ENCODE assay signal across 8 cellular contexts in the genomic region with DNA sequence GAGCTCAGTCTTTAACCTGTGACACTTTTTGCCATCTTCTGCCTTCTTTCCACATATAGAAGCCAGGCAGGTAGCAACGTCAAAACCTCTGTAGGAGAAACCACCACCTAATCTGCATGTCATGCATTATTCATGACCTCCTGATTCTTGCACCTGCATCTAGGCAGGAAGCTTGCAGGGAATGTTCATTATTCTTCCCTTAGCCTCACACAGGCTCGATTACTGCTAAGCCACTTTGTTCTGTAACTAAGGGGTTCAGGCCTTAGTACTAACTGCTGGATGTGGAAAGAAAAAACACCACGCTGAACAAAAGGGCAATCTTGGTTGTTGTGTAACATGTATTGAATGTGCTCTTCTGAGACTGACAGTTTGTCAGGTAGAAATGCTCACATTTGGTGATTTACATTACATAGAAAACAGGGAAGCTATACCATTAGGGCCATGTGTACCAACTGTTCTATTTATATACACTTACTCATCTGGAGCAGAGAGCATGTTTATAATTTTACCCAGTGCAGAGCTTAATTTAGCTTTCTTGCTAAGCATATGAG.
DNase-seq lines count a peak whose midpoint lies in the region; ATAC-seq lines count a peak whose summit lies in the region.

No MANE protein-coding gene starts in this region.

- H3K4me1 Mint-ChIP-seq in CD4-positive, alpha-beta memory T cell = peaks cover 65 to 81% (median 77%) of the 10 kb centered on the region in 4 donors
- peaks cover 46% of the 10 kb centered on the region for H3K4me1 Mint-ChIP-seq in activated CD8-positive, alpha-beta T cell treated with anti-CD3 and anti-CD28 coated beads, Interleukin-2, amount 10 ng/mL, durations not matched to agents 7 days and 5 days (ENCODE audit: low read depth)

- H3K27me3 Mint-ChIP-seq in CD4-positive, alpha-beta memory T cell = no peaks in the 10 kb centered on the region
- H3K27me3 Mint-ChIP-seq in activated CD8-positive, alpha-beta T cell treated with anti-CD3 and anti-CD28 coated beads, Interleukin-2, amount 10 ng/mL, durations not matched to agents 7 days and 5 days (ENCODE audit: low read depth) = no peaks in the 10 kb centered on the region

- H3K27me3 ChIP-seq in CD4-positive, alpha-beta memory T cell (ENCODE audit: insufficient read depth, low read length) = no peaks in the 10 kb centered on the region

- peak overlapping the region; percentile 92 to 99 (median 96) for H3K27ac Mint-ChIP-seq in CD4-positive, alpha-beta memory T cell
- peak overlapping the region; percentile 73 for H3K27ac Mint-ChIP-seq in activated CD8-positive, alpha-beta T cell treated with anti-CD3 and anti-CD28 coated beads, Interleukin-2, amount 10 ng/mL, durations not matched to agents 7 days and 5 days

- peaks cover 43 to 48% of the 10 kb centered on the region in 2 donors for H3K36me3 Mint-ChIP-seq in CD4-positive, alpha-beta memory T cell
- H3K36me3 Mint-ChIP-seq in activated CD8-positive, alpha-beta T cell treated with anti-CD3 and anti-CD28 coated beads, Interleukin-2, amount 10 ng/mL, durations not matched to agents 7 days and 5 days (ENCODE audit: low read depth) = peaks cover 41% of the 10 kb centered on the region

- H3K9me3 Mint-ChIP-seq in CD4-positive, alpha-beta memory T cell = peaks cover 0 to 1% (median 0%) of the 10 kb centered on the region in 8 donors
- peaks cover 12% of the 10 kb centered on the region for H3K9me3 Mint-ChIP-seq in activated CD8-positive, alpha-beta T cell treated with anti-CD3 and anti-CD28 coated beads, Interleukin-2, amount 10 ng/mL, durations not matched to agents 7 days and 5 days (ENCODE audit: insufficient read depth)

- POLR2A ChIA-PET in CD4-positive, alpha-beta memory T cell (lab: Charles Lee; ENCODE audit: partially characterized antibody) = interaction anchor here (1.0 to 4.5 kb wide), 14 partner anchors 9 to 520 kb away, joined by 3 to 57 read pairs (median 6); partner anchors contain the start of gene KLF12
- POLR2A ChIA-PET in activated CD8-positive, alpha-beta T cell treated with anti-CD3 and anti-CD28 coated beads, Interleukin-2, amount 10 ng/mL, durations not matched to agents 7 days and 5 days (lab: Charles Lee) = no interaction called here

- peak overlapping the region; percentile 18 to 92 (median 50) for H3K4me3 Mint-ChIP-seq in CD4-positive, alpha-beta memory T cell
- H3K4me3 Mint-ChIP-seq in activated CD8-positive, alpha-beta T cell treated with anti-CD3 and anti-CD28 coated beads, Interleukin-2, amount 10 ng/mL, durations not matched to agents 7 days and 5 days = no peak overlapping the region

- H3K27ac ChIP-seq in CD4-positive, alpha-beta memory T cell (ENCODE audit: low read depth, low read length) = peak overlapping the region; percentile 47

- no peaks in the 10 kb centered on the region for H3K36me3 ChIP-seq in CD4-positive, alpha-beta memory T cell (ENCODE audit: insufficient read depth, low read length)

- no peaks in the 10 kb centered on the region for H3K9me3 ChIP-seq in CD4-positive, alpha-beta memory T cell (ENCODE audit: control insufficient read depth in 1 of 2, low read length in 2 of 2)

- H3K4me1 ChIP-seq in CD4-positive, alpha-beta memory T cell (ENCODE audit: insufficient read depth, low read length) = peaks cover 75% of the 10 kb centered on the region

- peak in 4 of 5 donors; percentile 6 to 54 (median 17) for DNase-seq in CD4-positive, alpha-beta memory T cell
- no peak for DNase-seq in activated CD8-positive, alpha-beta T cell treated with anti-CD3 and anti-CD28 coated beads, Interleukin-2, amount 10 ng/mL, durations not matched to agents 7 days and 5 days
- DNase-seq in left kidney (ENCODE audit: low read depth, low spot score) (peak; percentile 77), GM19238 (ENCODE audit: insufficient read length, low spot score) (no peak), SKM-1 treated with dmso at 0.1 percent for 144 hours (lab: John Stamatoyannopoulos, UW; ENCODE audit: unreplicated experiment) (no peak)

- ATAC-seq in HG02588 (IDR thresholded peaks at IDR 0.05; ENCODE audit: unreplicated experiment) (peak; percentile 33), HG03460 (IDR thresholded peaks at IDR 0.05; ENCODE audit: unreplicated experiment) (no peak), HG03439 (IDR thresholded peaks at IDR 0.05; ENCODE audit: unreplicated experiment) (no peak)
- ATAC-seq in activated CD8-positive, alpha-beta T cell treated with anti-CD3 and anti-CD28 coated beads, Interleukin-2, amount 10 ng/mL, durations not matched to agents 7 days and 5 days = no peak

- intact Hi-C loops in CD4-positive, alpha-beta memory T cell (cut with micrococcal nuclease) = loop anchor here (1.0 to 5.0 kb wide), 6 partner anchors 13 to 520 kb away; no protein-coding TSS in a partner anchor

- CTCF ChIA-PET in CD4-positive, alpha-beta memory T cell (lab: Charles Lee; ENCODE audit: partially characterized antibody) = interaction anchor here (0.6 to 3.7 kb wide), 20 partner anchors 8 to 1453 kb away, joined by 3 to 78 read pairs (median 4); partner anchors contain the start of gene KLF5
- CTCF ChIA-PET in activated CD8-positive, alpha-beta T cell treated with anti-CD3 and anti-CD28 coated beads, Interleukin-2, amount 10 ng/mL, durations not matched to agents 7 days and 5 days (lab: Charles Lee) = interaction anchor here (0.6 to 3.9 kb wide), 21 partner anchors 8 to 947 kb away, joined by 3 to 38 read pairs (median 5); no protein-coding TSS in a partner anchor

- H3K4me3 ChIP-seq in CD4-positive, alpha-beta memory T cell (ENCODE audit: low read length in 2 of 2) = no peak overlapping the region

Comparison
In these comparisons a context has a peak if more than half of its experiments do, and no peak if none do; other contexts are left out.
1. DNase-seq: peak in CD4-positive, alpha-beta memory T cell (4 of 5) and left kidney (single experiment); none in activated CD8-positive, alpha-beta T cell treated with anti-CD3 and anti-CD28 coated beads, Interleukin-2, amount 10 ng/mL, durations not matched to agents 7 days and 5 days (single experiment), GM19238 (single experiment) and SKM-1 treated with dmso at 0.1 percent for 144 hours (single experiment).